ENCODE assay signal across 28 cellular contexts in the genomic region with DNA sequence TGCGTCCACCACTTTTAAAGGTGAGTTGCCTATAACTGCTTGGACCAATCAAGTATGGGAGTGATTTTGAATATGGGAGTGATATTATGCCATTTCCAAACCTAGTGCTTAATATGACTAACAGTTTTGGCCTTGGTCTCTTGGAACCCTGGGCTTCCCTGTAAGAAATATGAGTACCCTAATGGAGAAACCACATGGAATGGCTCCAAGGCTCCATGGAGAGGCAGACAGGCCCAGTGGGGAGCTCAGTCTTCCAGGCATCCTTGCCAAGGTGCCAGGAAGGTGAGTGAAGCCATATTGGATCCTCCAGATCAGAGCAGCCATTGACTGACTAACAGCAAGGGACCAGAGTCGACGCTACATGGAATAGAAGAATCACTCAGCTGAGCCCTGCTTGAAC. TPM values are rescaled to one million over a fixed set of nuclear protein-coding genes. Genes with fewer than 3 reads are reported as not detected.
DNase-seq lines count a peak whose midpoint lies in the region; ATAC-seq, FAIRE-seq and TF ChIP-seq lines count a peak whose summit lies in the region.
"Had no signal": no experiment of that assay in that cellular context is flagged by ENCODE, and none has a peak within 500 bp of the region (broad histone marks: within the 10 kb centered on the region; RNA-seq: fewer than 3 reads in every experiment).

No MANE protein-coding gene starts in this region.

- FAIRE-seq in endothelial cell of umbilical vein (lab: Jason Lieb, UNC): no peak
- FAIRE-seq: G401.6, K562, RCC 7860 had no signal

- H3K4me3 ChIP-seq in endothelial cell of umbilical vein (replicated peaks in 1 of 3; ENCODE audit: insufficient read depth in 1 of 3, low read depth in 1 of 3, low read length in 3 of 3) (no peak overlapping the region), upper lobe of left lung (no peak overlapping the region)
- H3K4me3 ChIP-seq: gastroesophageal sphincter, GM23338, hepatocyte, K562, right lobe of liver, SJSA1 had no signal

- H3K36me3 ChIP-seq in endothelial cell of umbilical vein (ENCODE audit: control insufficient read depth in 2 of 2, extremely low read depth in 1 of 2, insufficient read depth in 2 of 2, low read length in 2 of 2): no peaks in the 10 kb centered on the region
- H3K36me3 ChIP-seq in upper lobe of left lung: no peaks in the 10 kb centered on the region
- H3K36me3 ChIP-seq: gastroesophageal sphincter, right lobe of liver, SJSA1 had no signal

- intact Hi-C loops in endothelial cell of umbilical vein (cut with micrococcal nuclease): loop anchor here (1.0 kb wide), 3 partner anchors 10 to 153 kb away; no protein-coding TSS in a partner anchor

- peak overlapping the region; percentile 78 for H3K4me2 ChIP-seq in endothelial cell of umbilical vein (ENCODE audit: insufficient read depth, low read length)
- H3K4me2 ChIP-seq: GM23338, hepatocyte had no signal

- H3K9me1 ChIP-seq in endothelial cell of umbilical vein (replicated peaks; ENCODE audit: control insufficient read depth, extremely low read depth, insufficient read depth, low read length): no peaks in the 10 kb centered on the region

- no peaks in the 10 kb centered on the region for H3K27me3 ChIP-seq in endothelial cell of umbilical vein (ENCODE audit: control insufficient read depth in 2 of 2, insufficient read depth in 2 of 2, low read length in 2 of 2)
- no peaks in the 10 kb centered on the region for H3K27me3 ChIP-seq in upper lobe of left lung
- H3K27me3 ChIP-seq: gastroesophageal sphincter, hepatocyte, right lobe of liver, SJSA1 had no signal

- H3K9me3 ChIP-seq in endothelial cell of umbilical vein (replicated peaks; ENCODE audit: control insufficient read depth, insufficient read depth, low read length): no peaks in the 10 kb centered on the region
- H3K9me3 ChIP-seq in upper lobe of left lung: no peaks in the 10 kb centered on the region
- H3K9me3 ChIP-seq: gastroesophageal sphincter, right lobe of liver, SJSA1 had no signal

- H3K79me2 ChIP-seq in endothelial cell of umbilical vein (ENCODE audit: control insufficient read depth, insufficient read depth, low read length): peaks cover 32% of the 10 kb centered on the region

- no peaks in the 10 kb centered on the region for H4K20me1 ChIP-seq in endothelial cell of umbilical vein (replicated peaks; ENCODE audit: control insufficient read depth, extremely low read depth, insufficient read depth, low read length)

- H3K27ac ChIP-seq in endothelial cell of umbilical vein (ENCODE audit: insufficient read depth, low read depth, low read length) (peak overlapping the region; percentile 100), upper lobe of left lung (peak overlapping the region in 3 of 4 donors; percentile 3 to 91 (median 84))
- H3K27ac ChIP-seq: hepatocyte, SJSA1 had no signal

- no peak overlapping the region for H2AFZ ChIP-seq in endothelial cell of umbilical vein (ENCODE audit: low read depth, low read length)
- H2AFZ ChIP-seq: GM23338, hepatocyte had no signal

- dilution Hi-C loops in endothelial cell of umbilical vein (cut with MboI; ENCODE audit: extremely low pct_ligation_motif_present, low sequenced_read_pairs): no loop called here

- no peak for TF ChIP-seq CTCF in endothelial cell of umbilical vein (IDR thresholded peaks at IDR 0.05; ENCODE audit: extremely low read depth in 1 of 2, insufficient read depth in 1 of 2, low read depth in 1 of 2, low read length in 2 of 2)
- TF ChIP-seq CTCF in upper lobe of left lung (IDR thresholded peaks at IDR 0.05): no peak

- H3K4me1 ChIP-seq in endothelial cell of umbilical vein (ENCODE audit: control insufficient read depth, extremely low read depth, insufficient read depth, low read length) (peaks cover 81% of the 10 kb centered on the region), upper lobe of left lung (peaks cover 41 to 55% (median 50%) of the 10 kb centered on the region in 4 donors)

- CTCF ChIA-PET in endothelial cell of umbilical vein (lab: Charles Lee): no interaction called here

- ATAC-seq in upper lobe of left lung (ENCODE audit: low FRiP score in 2 of 2): no peak
- no peak for ATAC-seq in GM18520 (IDR thresholded peaks at IDR 0.05; ENCODE audit: unreplicated experiment)
- ATAC-seq: activated CD8-positive, alpha-beta T cell treated with anti-CD3 and anti-CD28 coated beads for 36 hours; activated naive CD4-positive, alpha-beta T cell treated with anti-CD3 and anti-CD28 coated beads, Interleukin-2, amount 50 U/mL, for 72 hours; CD8-positive, alpha-beta T cell; gastroesophageal sphincter; GM23338; K562 had no signal

- 89 to 96% methylated on average over 3 of the region's 3 CpGs for WGBS in upper lobe of left lung, 2 donors

- DNase-seq in HT1080 (ENCODE audit: low read depth) (peak; percentile 60), NCI-H446 treated with DMSO at 0.1 percent for 48 hours (lab: John Stamatoyannopoulos, UW) (peak; percentile 82), endothelial cell of umbilical vein (ENCODE audit: low read depth, low spot score) (no peak), upper lobe of left lung (no peak), NCI-H1930 (lab: John Stamatoyannopoulos, UW) (no peak), 8988T (no peak)
- DNase-seq: activated CD4-positive, CD25-positive, alpha-beta regulatory T cell treated with anti-CD3 and anti-CD28 coated beads, Interleukin-2, amount 50 U/mL, for 72 hours; activated CD8-positive, alpha-beta T cell treated with anti-CD3 and anti-CD28 coated beads for 36 hours; activated T-cell treated with anti-CD3 and anti-CD28 coated beads for 4 hours; CD8-positive, alpha-beta T cell; central memory CD4-positive, alpha-beta T cell; HFFc6; mammary epithelial cell; NCI-H1694; NCI-H2171 treated with DMSO at 0.1 percent for 48 hours; NCI-H526; stimulated activated CD4-positive, alpha-beta T cell treated with anti-CD3 and anti-CD28 coated beads, Interleukin-12 subunit alpha, Interleukin-12 subunit beta, amount 100 ng/mL, for 4 hours; stimulated activated CD4-positive, alpha-beta T cell treated with anti-CD3 and anti-CD28 coated beads, Interleukin-4, amount 100 ng/mL, for 1 hour had no signal

- POLR2A ChIA-PET in endothelial cell of umbilical vein (lab: Charles Lee): no interaction called here

- BruUV-seq in endothelial cell of umbilical vein (replicated peaks; lab: Mats Ljungman, UMichigan): no TSS peak

- peak overlapping the region; percentile 67 for H3K9ac ChIP-seq in endothelial cell of umbilical vein (replicated peaks; ENCODE audit: extremely low read depth, insufficient read depth, low read length)

- no peak for TF ChIP-seq POLR2A in endothelial cell of umbilical vein (IDR thresholded peaks at IDR 0.05; ENCODE audit: low read depth, low read length)
- TF ChIP-seq POLR2A in upper lobe of left lung (IDR thresholded peaks at IDR 0.05): no peak

- no peak for TF ChIP-seq EP300 in upper lobe of left lung (IDR thresholded peaks at IDR 0.05)

TF ChIP-seq in endothelial cell of umbilical vein, 7 proteins besides CTCF, POLR2A, EP300 and RAD21:
- no peak for TF ChIP-seq EZH2 (IDR thresholded peaks at IDR 0.05; ENCODE audit: borderline replicate concordance, low read depth, low read length, severe bottlenecking)
- no peak for TF ChIP-seq GATA2 (IDR thresholded peaks at IDR 0.05; ENCODE audit: insufficient read depth, insufficient read length, low read depth, low read length)
- TF ChIP-seq MYC (IDR thresholded peaks at IDR 0.05; ENCODE audit: low read depth, low read length): no peak
- no peak for TF ChIP-seq JUN (IDR thresholded peaks at IDR 0.05; ENCODE audit: borderline replicate concordance, insufficient read depth, insufficient read length, low read depth)
- no peak for TF ChIP-seq POLR2AphosphoS5 (IDR thresholded peaks at IDR 0.05; ENCODE audit: insufficient read depth, low read depth, low read length)
- no peak for TF ChIP-seq FOS (IDR thresholded peaks at IDR 0.05; ENCODE audit: borderline replicate concordance, insufficient read depth, low read length)
- TF ChIP-seq, protein P1, sequence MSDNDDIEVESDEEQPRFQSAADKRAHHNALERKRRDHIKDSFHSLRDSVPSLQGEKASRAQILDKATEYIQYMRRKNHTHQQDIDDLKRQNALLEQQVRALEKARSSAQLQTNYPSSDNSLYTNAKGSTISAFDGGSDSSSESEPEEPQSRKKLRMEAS (IDR thresholded peaks at IDR 0.05; ENCODE audit: insufficient read depth, insufficient read length): no peak

RNA-seq across cellular contexts. Expression of a gene that starts 53.2 kb away (rescaled TPM):
- total RNA-seq in HT1080 (2014; rRNA removed; shearing (Covaris generic)): 8.0 and 11.4 TPM in 2 replicates
- 8.8 and 11.5 TPM in 2 replicates for polyA plus RNA-seq in HT1080 (2015; cell fraction: cytosol; rRNA removed)
- polyA plus RNA-seq in HT1080 (2015; cell fraction: nucleus; rRNA removed): 8.5 and 8.7 TPM in 2 replicates
- 20.1 and 20.3 TPM in 2 replicates for total RNA-seq in endothelial cell of umbilical vein
- polyA plus RNA-seq in endothelial cell of umbilical vein: 13.1 and 14.0 TPM in 2 replicates
- 11.6 TPM in 2 replicates for polyA plus RNA-seq in endothelial cell of umbilical vein (2011; cell fraction: cytosol; rRNA removed)
- polyA plus RNA-seq in endothelial cell of umbilical vein (2011; cell fraction: nucleus; rRNA removed): 21.1 and 27.4 TPM in 2 replicates
- 8.1 and 10.2 TPM in 2 replicates for polyA plus RNA-seq in endothelial cell of umbilical vein (2012)
- 24.5 and 26.5 TPM in 2 replicates for polyA minus RNA-seq in endothelial cell of umbilical vein
- 1.1 TPM for polyA minus RNA-seq in endothelial cell of umbilical vein (2011; cell fraction: cytosol; rRNA and poly(A)+ RNA removed)
- polyA minus RNA-seq in endothelial cell of umbilical vein (2011; cell fraction: nucleus; rRNA and poly(A)+ RNA removed): 55.7 and 61.8 TPM in 2 replicates
- total RNA-seq in upper lobe of left lung: 10 to 100 TPM in 5 of 6 donors, 1 to 10 TPM in 1; 9.6 to 31.4 (median 14.5) TPM

Comparison
In these comparisons a context has a peak if more than half of its experiments do, and no peak if none do; other contexts are left out.
1. DNase-seq: peak in HT1080 (single experiment) and NCI-H446 treated with DMSO at 0.1 percent for 48 hours (single experiment); none in endothelial cell of umbilical vein (single experiment), upper lobe of left lung (0 of 2), NCI-H1930 (0 of 2) and 8988T (single experiment).